39 cellular contexts compared by ENCODE assay signal in the genomic region with DNA sequence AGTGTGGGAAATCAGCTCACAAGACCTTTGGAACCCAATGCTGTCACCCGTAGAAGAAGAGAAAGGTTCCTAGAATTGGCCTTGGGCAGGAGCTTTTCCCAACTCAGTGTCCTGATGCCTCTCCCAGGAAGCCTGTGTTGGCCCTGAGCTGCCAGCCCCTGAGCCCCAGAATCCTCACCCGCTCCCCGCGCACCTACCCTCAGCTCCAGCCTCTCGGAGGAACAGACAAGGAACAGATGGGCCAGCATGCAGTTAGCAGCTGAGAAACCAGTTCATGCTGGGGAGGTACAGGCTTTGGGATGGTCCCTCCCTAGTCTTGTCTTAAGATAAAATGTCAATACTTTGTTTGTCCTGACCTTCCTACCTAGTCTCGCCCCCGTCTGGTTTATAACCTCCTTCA.
"Had no signal": no experiment of that assay in that cellular context is flagged by ENCODE, and none has a peak within 500 bp of the region (broad histone marks: within the 10 kb centered on the region; RNA-seq: fewer than 3 reads in every experiment).

No MANE protein-coding gene starts in this region.

- H3K4me3 Mint-ChIP-seq: activated B cell treated with CpG ODN at 0.5 μM for 24 hours; activated CD4-positive, alpha-beta memory T cell treated with anti-CD3 and anti-CD28 coated beads for 36 hours; activated CD4-positive, alpha-beta T cell treated with anti-CD3 and anti-CD28 coated beads, Interleukin-2, amount 10 ng/mL, durations not matched to agents 24 days and 14 days; activated CD8-positive, alpha-beta T cell treated with anti-CD3 and anti-CD28 coated beads for 36 hours; activated naive CD4-positive, alpha-beta T cell treated with anti-CD3 and anti-CD28 coated beads for 36 hours; activated naive CD8-positive, alpha-beta T cell treated with anti-CD3 and anti-CD28 coated beads for 36 hours; activated T-cell treated with anti-CD3 and anti-CD28 coated beads, Interleukin-2, amount 50 U/mL, for 4 hours; activated T-cell treated with anti-CD3 and anti-CD28 coated beads, Interleukin-2, amount 50 U/mL, for 72 hours; activated T-helper 1 cell treated with anti-CD3 and anti-CD28 coated beads, Interleukin-12 subunit alpha, Interleukin-12 subunit beta, Interleukin-2, Interleukin-4 antibody, amounts not matched to agents 30 ng/mL and 10 ng/mL and 1 ng/mL, durations not matched to agents 14 hours and 24 hours and 36 hours; activated T-helper 17 cell treated with anti-CD3 and anti-CD28 coated beads, Interleukin-2, amount 50 U/mL, for 72 hours; central memory CD8-positive, alpha-beta T cell; T-helper 1 cell treated with Interleukin-12 subunit alpha and Interleukin-12 subunit beta and Interleukin-4 antibody, amounts not matched to agents 30 μg/mL and 1 μg/mL, for 36 hours; T-helper 2 cell treated with Interferon-gamma antibody and Interleukin-4, amounts not matched to agents 5 μg/mL and 100 μg/mL, for 36 hours had no signal

- H3K9me3 Mint-ChIP-seq: activated B cell treated with CpG ODN at 0.5 μM for 24 hours; activated CD4-positive, alpha-beta memory T cell treated with anti-CD3 and anti-CD28 coated beads for 36 hours; activated CD4-positive, alpha-beta T cell treated with anti-CD3 and anti-CD28 coated beads, Interleukin-2, amount 10 ng/mL, durations not matched to agents 24 days and 14 days; activated CD8-positive, alpha-beta T cell treated with anti-CD3 and anti-CD28 coated beads for 36 hours; activated naive CD4-positive, alpha-beta T cell treated with anti-CD3 and anti-CD28 coated beads for 36 hours; activated naive CD4-positive, alpha-beta T cell treated with anti-CD3 and anti-CD28 coated beads, Interleukin-2, amount 50 U/mL, for 72 hours; activated naive CD8-positive, alpha-beta T cell treated with anti-CD3 and anti-CD28 coated beads for 36 hours; activated T-cell treated with anti-CD3 and anti-CD28 coated beads, Interleukin-2, amount 50 U/mL, for 4 hours; activated T-cell treated with anti-CD3 and anti-CD28 coated beads, Interleukin-2, amount 50 U/mL, for 72 hours; activated T-helper 1 cell treated with anti-CD3 and anti-CD28 coated beads, Interleukin-12 subunit alpha, Interleukin-12 subunit beta, Interleukin-2, Interleukin-4 antibody, amounts not matched to agents 30 ng/mL and 10 ng/mL and 1 ng/mL, durations not matched to agents 14 hours and 24 hours and 36 hours; activated T-helper 17 cell treated with anti-CD3 and anti-CD28 coated beads, Interleukin-2, amount 50 U/mL, for 72 hours; central memory CD8-positive, alpha-beta T cell; T-helper 1 cell treated with Interleukin-12 subunit alpha and Interleukin-12 subunit beta and Interleukin-4 antibody, amounts not matched to agents 30 μg/mL and 1 μg/mL, for 36 hours; T-helper 2 cell treated with Interferon-gamma antibody and Interleukin-4, amounts not matched to agents 5 μg/mL and 100 μg/mL, for 36 hours had no signal

- H3K27ac Mint-ChIP-seq: activated B cell treated with CpG ODN at 0.5 μM for 24 hours; activated CD4-positive, alpha-beta memory T cell treated with anti-CD3 and anti-CD28 coated beads for 36 hours; activated CD4-positive, alpha-beta T cell treated with anti-CD3 and anti-CD28 coated beads, Interleukin-2, amount 10 ng/mL, durations not matched to agents 24 days and 14 days; activated CD8-positive, alpha-beta T cell treated with anti-CD3 and anti-CD28 coated beads for 36 hours; activated naive CD4-positive, alpha-beta T cell treated with anti-CD3 and anti-CD28 coated beads for 36 hours; activated naive CD4-positive, alpha-beta T cell treated with anti-CD3 and anti-CD28 coated beads, Interleukin-2, amount 50 U/mL, for 72 hours; activated naive CD8-positive, alpha-beta T cell treated with anti-CD3 and anti-CD28 coated beads for 36 hours; activated T-cell treated with anti-CD3 and anti-CD28 coated beads, Interleukin-2, amount 50 U/mL, for 72 hours; activated T-helper 1 cell treated with anti-CD3 and anti-CD28 coated beads, Interleukin-12 subunit alpha, Interleukin-12 subunit beta, Interleukin-2, Interleukin-4 antibody, amounts not matched to agents 30 ng/mL and 10 ng/mL and 1 ng/mL, durations not matched to agents 14 hours and 24 hours and 36 hours; activated T-helper 17 cell treated with anti-CD3 and anti-CD28 coated beads, Interleukin-2, amount 50 U/mL, for 72 hours; T-helper 1 cell treated with Interleukin-12 subunit alpha and Interleukin-12 subunit beta and Interleukin-4 antibody, amounts not matched to agents 30 μg/mL and 1 μg/mL, for 36 hours; T-helper 2 cell treated with Interferon-gamma antibody and Interleukin-4, amounts not matched to agents 5 μg/mL and 100 μg/mL, for 36 hours had no signal

- H3K27me3 ChIP-seq: body of pancreas, brain microvascular endothelial cell had no signal

- H3K4me1 Mint-ChIP-seq: activated B cell treated with CpG ODN at 0.5 μM for 24 hours; activated CD4-positive, alpha-beta T cell treated with anti-CD3 and anti-CD28 coated beads, Interleukin-2, amount 10 ng/mL, durations not matched to agents 24 days and 14 days; activated naive CD8-positive, alpha-beta T cell treated with anti-CD3 and anti-CD28 coated beads for 36 hours; activated T-helper 17 cell treated with anti-CD3 and anti-CD28 coated beads, Interleukin-2, amount 50 U/mL, for 72 hours; central memory CD8-positive, alpha-beta T cell had no signal

- H3K27me3 Mint-ChIP-seq: activated B cell treated with CpG ODN at 0.5 μM for 24 hours; activated CD4-positive, alpha-beta T cell treated with anti-CD3 and anti-CD28 coated beads, Interleukin-2, amount 10 ng/mL, durations not matched to agents 24 days and 14 days had no signal

- H3K4me1 ChIP-seq: adrenal gland, body of pancreas, breast epithelium had no signal

- FAIRE-seq: astrocyte, TTC549 had no signal

- H3K36me3 Mint-ChIP-seq: activated CD4-positive, alpha-beta memory T cell treated with anti-CD3 and anti-CD28 coated beads for 36 hours; activated naive CD4-positive, alpha-beta T cell treated with anti-CD3 and anti-CD28 coated beads, Interleukin-2, amount 50 U/mL, for 72 hours; activated naive CD8-positive, alpha-beta T cell treated with anti-CD3 and anti-CD28 coated beads for 36 hours had no signal

- DNase-seq: activated B cell treated with CpG ODN at 0.5 μM for 24 hours; activated CD4-positive, alpha-beta memory T cell treated with anti-CD3 and anti-CD28 coated beads for 36 hours; activated CD4-positive, alpha-beta T cell treated with anti-CD3 and anti-CD28 coated beads for 4 hours; activated CD4-positive, alpha-beta T cell treated with anti-CD3 and anti-CD28 coated beads, Interleukin-2, amount 10 ng/mL, durations not matched to agents 24 days and 14 days; activated CD4-positive, alpha-beta T cell treated with anti-CD3 and anti-CD28 coated beads, Interleukin-2, amount 50 U/mL, for 1 hour; activated CD4-positive, alpha-beta T cell treated with anti-CD3 and anti-CD28 coated beads, Interleukin-2, amount 50 U/mL, for 4 hours; activated CD4-positive, CD25-positive, alpha-beta regulatory T cell treated with anti-CD3 and anti-CD28 coated beads, Interleukin-2, amount 50 U/mL, for 72 hours; activated CD8-positive, alpha-beta memory T cell treated with anti-CD3 and anti-CD28 coated beads, Interleukin-2, amount 50 U/mL, for 4 hours; activated CD8-positive, alpha-beta T cell treated with anti-CD3 and anti-CD28 coated beads for 36 hours; activated effector memory CD4-positive, alpha-beta T cell treated with anti-CD3 and anti-CD28 coated beads, Interleukin-2, amount 50 U/mL, for 16 hours; activated gamma-delta T cell treated with Interleukin-2 at 50 U/mL for 16 hours; activated naive CD4-positive, alpha-beta T cell; activated naive CD4-positive, alpha-beta T cell treated with anti-CD3 and anti-CD28 coated beads for 36 hours; activated naive CD4-positive, alpha-beta T cell treated with anti-CD3 and anti-CD28 coated beads, Interleukin-2, amount 50 U/mL, for 16 hours; activated naive CD8-positive, alpha-beta T cell treated with anti-CD3 and anti-CD28 coated beads for 36 hours; activated T-cell treated with anti-CD3 and anti-CD28 coated beads for 4 hours; activated T-cell treated with anti-CD3 and anti-CD28 coated beads, Interleukin-2, amount 50 U/mL, for 1 hour; activated T-cell treated with anti-CD3 and anti-CD28 coated beads, Interleukin-2, amount 50 U/mL, for 4 hours; activated T-cell treated with anti-CD3 and anti-CD28 coated beads, Interleukin-2, amount 50 U/mL, for 72 hours; adrenal gland; amniotic stem cell; aorta; body of pancreas; brain microvascular endothelial cell; caudate nucleus; SW 1271; T-helper 1 cell; T-helper 2 cell; T-helper 9 cell had no signal

- H3K27ac ChIP-seq: adrenal gland, body of pancreas, brain microvascular endothelial cell, breast epithelium, VCaP had no signal

- H3K36me3 ChIP-seq: adrenal gland, brain microvascular endothelial cell, breast epithelium had no signal

- H3K4me3 ChIP-seq: adrenal gland, body of pancreas, breast epithelium had no signal

- H3K9me3 ChIP-seq: adrenal gland, body of pancreas, breast epithelium had no signal

- ATAC-seq: activated CD8-positive, alpha-beta T cell treated with anti-CD3 and anti-CD28 coated beads for 36 hours; activated naive CD4-positive, alpha-beta T cell treated with anti-CD3 and anti-CD28 coated beads, Interleukin-2, amount 50 U/mL, for 72 hours; activated T-cell treated with anti-CD3 and anti-CD28 coated beads, Interleukin-2, amount 50 U/mL, for 4 hours; activated T-cell treated with anti-CD3 and anti-CD28 coated beads, Interleukin-2, amount 50 U/mL, for 72 hours; activated T-helper 17 cell treated with anti-CD3 and anti-CD28 coated beads, Interleukin-2, amount 50 U/mL, for 72 hours; body of pancreas had no signal
